In the genomic region with DNA sequence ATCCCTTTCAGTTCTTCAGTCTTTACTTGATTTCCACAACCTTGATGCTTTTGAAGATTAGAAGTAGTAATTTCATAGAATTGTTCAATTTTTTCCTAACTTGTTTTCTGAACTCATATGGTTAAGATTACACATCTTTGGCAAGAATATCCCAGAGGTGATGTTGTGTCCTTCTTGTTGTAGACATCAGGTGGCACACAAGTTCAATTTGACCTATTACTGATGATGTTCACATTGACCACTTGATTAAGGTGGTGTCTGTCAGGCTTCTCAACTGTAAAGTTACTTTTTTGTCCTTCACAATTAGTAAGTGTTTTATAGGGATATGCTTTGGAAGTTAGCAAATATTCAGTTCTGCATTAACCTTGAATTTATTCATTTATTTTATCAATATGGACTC, we compare ENCODE assay signal across 35 cellular contexts. TPM values are rescaled to one million over a fixed set of nuclear protein-coding genes. Genes with fewer than 3 reads are reported as not detected.
"Had no signal": no experiment of that assay in that cellular context is flagged by ENCODE, and none has a peak within 500 bp of the region (broad histone marks: within the 10 kb centered on the region; RNA-seq: fewer than 3 reads in every experiment).

No MANE protein-coding gene starts in this region.

- H3K4me1 ChIP-seq: adrenal gland had no signal

- H3K27me3 ChIP-seq: adrenal gland, body of pancreas, esophagus squamous epithelium had no signal

- ATAC-seq: activated CD4-positive, alpha-beta T cell treated with anti-CD3 and anti-CD28 coated beads for 36 hours; activated CD8-positive, alpha-beta memory T cell treated with anti-CD3 and anti-CD28 coated beads, Interleukin-2, amount 10 ng/mL, durations not matched to agents 7 days and 5 days; activated CD8-positive, alpha-beta T cell treated with anti-CD3 and anti-CD28 coated beads, Interleukin-2, amount 10 ng/mL, durations not matched to agents 7 days and 5 days; activated naive CD8-positive, alpha-beta T cell treated with anti-CD3 and anti-CD28 coated beads, Interleukin-2, amount 50 U/mL, for 24 hours; body of pancreas; effector memory CD8-positive, alpha-beta T cell; T-helper 17 cell had no signal

- DNase-seq: activated CD4-positive, alpha-beta memory T cell treated with anti-CD3 and anti-CD28 coated beads for 36 hours; activated CD4-positive, alpha-beta T cell treated with anti-CD3 and anti-CD28 coated beads for 36 hours; activated CD4-positive, alpha-beta T cell treated with anti-CD3 and anti-CD28 coated beads, Interleukin-2, amount 10 ng/mL, durations not matched to agents 24 days and 14 days; activated CD4-positive, CD25-positive, alpha-beta regulatory T cell; activated CD4-positive, CD25-positive, alpha-beta regulatory T cell treated with anti-CD3 and anti-CD28 coated beads, Interleukin-2, amount 50 U/mL, for 72 hours; activated CD8-positive, alpha-beta memory T cell treated with anti-CD3 and anti-CD28 coated beads, Interleukin-2, amount 10 ng/mL, durations not matched to agents 7 days and 5 days; activated CD8-positive, alpha-beta memory T cell treated with anti-CD3 and anti-CD28 coated beads, Interleukin-2, amount 50 U/mL, for 4 hours; activated CD8-positive, alpha-beta T cell treated with anti-CD3 and anti-CD28 coated beads, Interleukin-2, amount 10 ng/mL, durations not matched to agents 7 days and 5 days; activated effector memory CD4-positive, alpha-beta T cell treated with anti-CD3 and anti-CD28 coated beads, Interleukin-2, amount 50 U/mL, for 16 hours; activated naive CD4-positive, alpha-beta T cell treated with anti-CD3 and anti-CD28 coated beads for 36 hours; activated naive CD8-positive, alpha-beta T cell treated with anti-CD3 and anti-CD28 coated beads for 36 hours; activated naive CD8-positive, alpha-beta T cell treated with anti-CD3 and anti-CD28 coated beads, Interleukin-2, amount 50 U/mL, for 24 hours; activated T-cell treated with anti-CD3 and anti-CD28 coated beads, Interleukin-2, amount 50 U/mL, for 1 hour; activated T-cell treated with anti-CD3 and anti-CD28 coated beads, Interleukin-2, amount 50 U/mL, for 48 hours; adrenal gland; amygdala; aorta; body of pancreas; caudate nucleus; cortex of kidney; dermis blood vessel endothelial cell; effector CD4-positive, alpha-beta T cell; effector memory CD8-positive, alpha-beta T cell; esophagus squamous epithelium; head of caudate nucleus; T-helper 1 cell; T-helper 17 cell; T1000 had no signal

- H3K4me3 Mint-ChIP-seq: activated CD4-positive, alpha-beta memory T cell treated with anti-CD3 and anti-CD28 coated beads for 36 hours; activated CD4-positive, alpha-beta T cell treated with anti-CD3 and anti-CD28 coated beads for 36 hours; activated CD4-positive, alpha-beta T cell treated with anti-CD3 and anti-CD28 coated beads, Interleukin-2, amount 10 ng/mL, durations not matched to agents 24 days and 14 days; activated CD8-positive, alpha-beta memory T cell treated with anti-CD3 and anti-CD28 coated beads, Interleukin-2, amount 10 ng/mL, durations not matched to agents 7 days and 5 days; activated CD8-positive, alpha-beta T cell treated with anti-CD3 and anti-CD28 coated beads, Interleukin-2, amount 10 ng/mL, durations not matched to agents 7 days and 5 days; activated naive CD4-positive, alpha-beta T cell treated with anti-CD3 and anti-CD28 coated beads for 36 hours; activated naive CD4-positive, alpha-beta T cell treated with anti-CD3 and anti-CD28 coated beads, Interleukin-2, amount 50 U/mL, for 24 hours; activated naive CD8-positive, alpha-beta T cell treated with anti-CD3 and anti-CD28 coated beads for 36 hours; activated naive CD8-positive, alpha-beta T cell treated with anti-CD3 and anti-CD28 coated beads, Interleukin-2, amount 50 U/mL, for 24 hours; activated T-helper 1 cell treated with anti-CD3 and anti-CD28 coated beads, Interleukin-12 subunit alpha, Interleukin-12 subunit beta, Interleukin-2, Interleukin-4 antibody, amounts not matched to agents 30 ng/mL and 10 ng/mL and 1 ng/mL, durations not matched to agents 14 hours and 24 hours and 36 hours; effector memory CD8-positive, alpha-beta T cell; T-helper 17 cell; T-helper 2 cell treated with Interferon-gamma antibody and Interleukin-4, amounts not matched to agents 5 μg/mL and 100 μg/mL, for 36 hours had no signal

- H3K4me1 Mint-ChIP-seq: activated CD4-positive, alpha-beta T cell treated with anti-CD3 and anti-CD28 coated beads for 36 hours; activated CD4-positive, alpha-beta T cell treated with anti-CD3 and anti-CD28 coated beads, Interleukin-2, amount 10 ng/mL, durations not matched to agents 24 days and 14 days; activated CD8-positive, alpha-beta memory T cell treated with anti-CD3 and anti-CD28 coated beads, Interleukin-2, amount 10 ng/mL, durations not matched to agents 7 days and 5 days; activated naive CD4-positive, alpha-beta T cell treated with anti-CD3 and anti-CD28 coated beads, Interleukin-2, amount 50 U/mL, for 24 hours; activated naive CD8-positive, alpha-beta T cell treated with anti-CD3 and anti-CD28 coated beads for 36 hours; activated naive CD8-positive, alpha-beta T cell treated with anti-CD3 and anti-CD28 coated beads, Interleukin-2, amount 50 U/mL, for 24 hours; T-helper 17 cell had no signal

- FAIRE-seq: colon, frontal cortex had no signal

- H3K9me3 ChIP-seq: body of pancreas, esophagus squamous epithelium had no signal

- H3K27ac Mint-ChIP-seq: activated CD4-positive, alpha-beta memory T cell treated with anti-CD3 and anti-CD28 coated beads for 36 hours; activated CD4-positive, alpha-beta T cell treated with anti-CD3 and anti-CD28 coated beads for 36 hours; activated CD4-positive, alpha-beta T cell treated with anti-CD3 and anti-CD28 coated beads, Interleukin-2, amount 10 ng/mL, durations not matched to agents 24 days and 14 days; activated CD8-positive, alpha-beta memory T cell treated with anti-CD3 and anti-CD28 coated beads, Interleukin-2, amount 10 ng/mL, durations not matched to agents 7 days and 5 days; activated CD8-positive, alpha-beta T cell treated with anti-CD3 and anti-CD28 coated beads, Interleukin-2, amount 10 ng/mL, durations not matched to agents 7 days and 5 days; activated naive CD4-positive, alpha-beta T cell treated with anti-CD3 and anti-CD28 coated beads for 36 hours; activated naive CD4-positive, alpha-beta T cell treated with anti-CD3 and anti-CD28 coated beads, Interleukin-2, amount 50 U/mL, for 24 hours; activated naive CD8-positive, alpha-beta T cell treated with anti-CD3 and anti-CD28 coated beads for 36 hours; activated naive CD8-positive, alpha-beta T cell treated with anti-CD3 and anti-CD28 coated beads, Interleukin-2, amount 50 U/mL, for 24 hours; activated T-helper 1 cell treated with anti-CD3 and anti-CD28 coated beads, Interleukin-12 subunit alpha, Interleukin-12 subunit beta, Interleukin-2, Interleukin-4 antibody, amounts not matched to agents 30 ng/mL and 10 ng/mL and 1 ng/mL, durations not matched to agents 14 hours and 24 hours and 36 hours; activated T-helper 2 cell treated with anti-CD3 and anti-CD28 coated beads, Interferon-gamma antibody, Interleukin-2, Interleukin-4, amounts not matched to agents 10 μg/mL and 5 μg/mL and 100 μg/mL, durations not matched to agents 14 hours and 24 hours and 36 hours; effector memory CD8-positive, alpha-beta T cell; T-helper 17 cell; T-helper 2 cell treated with Interferon-gamma antibody and Interleukin-4, amounts not matched to agents 5 μg/mL and 100 μg/mL, for 36 hours had no signal

- H3K27ac ChIP-seq: adrenal gland, body of pancreas, esophagus squamous epithelium had no signal

- H3K4me3 ChIP-seq: adrenal gland, body of pancreas, esophagus squamous epithelium had no signal

- H3K36me3 ChIP-seq: adrenal gland, esophagus squamous epithelium had no signal

- H3K27me3 Mint-ChIP-seq: activated CD8-positive, alpha-beta memory T cell treated with anti-CD3 and anti-CD28 coated beads, Interleukin-2, amount 10 ng/mL, durations not matched to agents 7 days and 5 days; effector memory CD8-positive, alpha-beta T cell had no signal

- H3K36me3 Mint-ChIP-seq: activated CD4-positive, alpha-beta memory T cell treated with anti-CD3 and anti-CD28 coated beads for 36 hours; activated CD8-positive, alpha-beta memory T cell treated with anti-CD3 and anti-CD28 coated beads, Interleukin-2, amount 10 ng/mL, durations not matched to agents 7 days and 5 days; activated naive CD4-positive, alpha-beta T cell treated with anti-CD3 and anti-CD28 coated beads, Interleukin-2, amount 50 U/mL, for 24 hours; activated naive CD8-positive, alpha-beta T cell treated with anti-CD3 and anti-CD28 coated beads for 36 hours had no signal

- H3K9me3 Mint-ChIP-seq: activated CD4-positive, alpha-beta memory T cell treated with anti-CD3 and anti-CD28 coated beads for 36 hours; activated CD4-positive, alpha-beta T cell treated with anti-CD3 and anti-CD28 coated beads, Interleukin-2, amount 10 ng/mL, durations not matched to agents 24 days and 14 days; activated naive CD4-positive, alpha-beta T cell treated with anti-CD3 and anti-CD28 coated beads for 36 hours; activated naive CD4-positive, alpha-beta T cell treated with anti-CD3 and anti-CD28 coated beads, Interleukin-2, amount 50 U/mL, for 24 hours; activated T-helper 1 cell treated with anti-CD3 and anti-CD28 coated beads, Interleukin-12 subunit alpha, Interleukin-12 subunit beta, Interleukin-2, Interleukin-4 antibody, amounts not matched to agents 30 ng/mL and 10 ng/mL and 1 ng/mL, durations not matched to agents 14 hours and 24 hours and 36 hours; activated T-helper 2 cell treated with anti-CD3 and anti-CD28 coated beads, Interferon-gamma antibody, Interleukin-2, Interleukin-4, amounts not matched to agents 10 μg/mL and 5 μg/mL and 100 μg/mL, durations not matched to agents 14 hours and 24 hours and 36 hours; T-helper 2 cell treated with Interferon-gamma antibody and Interleukin-4, amounts not matched to agents 5 μg/mL and 100 μg/mL, for 36 hours had no signal

RNA-seq across cellular contexts. Expression of a gene that starts 34.6 kb away (rescaled TPM):
- total RNA-seq: activated CD4-positive, alpha-beta memory T cell treated with anti-CD3 and anti-CD28 coated beads for 36 hours; activated CD4-positive, alpha-beta T cell treated with anti-CD3 and anti-CD28 coated beads for 36 hours; activated CD4-positive, alpha-beta T cell treated with anti-CD3 and anti-CD28 coated beads, Interleukin-2, amount 10 ng/mL, durations not matched to agents 24 days and 14 days; activated CD8-positive, alpha-beta memory T cell treated with anti-CD3 and anti-CD28 coated beads for 36 hours; activated CD8-positive, alpha-beta memory T cell treated with anti-CD3 and anti-CD28 coated beads, Interleukin-2, amount 10 ng/mL, durations not matched to agents 7 days and 5 days; activated CD8-positive, alpha-beta T cell treated with anti-CD3 and anti-CD28 coated beads, Interleukin-2, amount 10 ng/mL, durations not matched to agents 7 days and 5 days; activated naive CD4-positive, alpha-beta T cell treated with anti-CD3 and anti-CD28 coated beads for 36 hours; activated naive CD8-positive, alpha-beta T cell treated with anti-CD3 and anti-CD28 coated beads for 36 hours; activated T-helper 1 cell treated with anti-CD3 and anti-CD28 coated beads, Interleukin-12 subunit alpha, Interleukin-12 subunit beta, Interleukin-2, Interleukin-4 antibody, amounts not matched to agents 30 ng/mL and 10 ng/mL and 1 ng/mL, durations not matched to agents 14 hours and 24 hours and 36 hours; activated T-helper 2 cell treated with anti-CD3 and anti-CD28 coated beads, Interferon-gamma antibody, Interleukin-2, Interleukin-4, amounts not matched to agents 10 μg/mL and 5 μg/mL and 100 μg/mL, durations not matched to agents 14 hours and 24 hours and 36 hours had no signal
